In genomic region chr11:3642071-3642951, GRCh38 we compare ENCODE assay signal across 9 cellular contexts. TPM values are rescaled to one million over a fixed set of nuclear protein-coding genes. Genes with fewer than 3 reads are reported as not detected.
A peak's percentile ranks its signal among the peaks of the same experiment; 100 is the strongest.
DNase-seq lines count a peak whose midpoint lies in the region; ATAC-seq, FAIRE-seq and TF ChIP-seq lines count a peak whose summit lies in the region.
"Had no signal": no experiment of that assay in that cellular context is flagged by ENCODE, and none has a peak within 500 bp of the region (broad histone marks: within the 10 kb centered on the region; RNA-seq: fewer than 3 reads in every experiment).

No MANE protein-coding gene starts in this region.

- peak overlapping the region; percentile 62 for H3K4me2 ChIP-seq in endothelial cell of umbilical vein (ENCODE audit: insufficient read depth, low read length)

- dilution Hi-C loops in endothelial cell of umbilical vein (cut with MboI; ENCODE audit: extremely low pct_ligation_motif_present, low sequenced_read_pairs), result no loop called here

- no peaks in the 10 kb centered on the region for H3K79me2 ChIP-seq in endothelial cell of umbilical vein (ENCODE audit: control insufficient read depth, insufficient read depth, low read length)

- no peak for ATAC-seq in GM19023 (IDR thresholded peaks at IDR 0.05; ENCODE audit: unreplicated experiment)

- peaks cover 1% of the 10 kb centered on the region for H3K27me3 Mint-ChIP-seq in mesothelial cell of epicardium (ENCODE audit: low read depth)

- H3K4me1 Mint-ChIP-seq in mesothelial cell of epicardium, result peaks cover 9% of the 10 kb centered on the region

- H3K27me3 ChIP-seq in endothelial cell of umbilical vein (ENCODE audit: control insufficient read depth in 2 of 2, insufficient read depth in 2 of 2, low read length in 2 of 2), result peaks cover 4% of the 10 kb centered on the region in 2 experiments

- H3K27ac Mint-ChIP-seq in mesothelial cell of epicardium, result peak overlapping the region; percentile 80

- CTCF ChIA-PET in endothelial cell of umbilical vein (lab: Charles Lee), result no interaction called here

- TF ChIP-seq CTCF in endothelial cell of umbilical vein (IDR thresholded peaks at IDR 0.05; ENCODE audit: extremely low read depth in 1 of 2, insufficient read depth in 1 of 2, low read depth in 1 of 2, low read length in 2 of 2) (no peak), mesothelial cell of epicardium (IDR thresholded peaks at IDR 0.05; ENCODE audit: unreplicated experiment) (no peak)

- BruUV-seq in endothelial cell of umbilical vein (replicated peaks; lab: Mats Ljungman, UMichigan), result no TSS peak

- peaks cover 5% of the 10 kb centered on the region for H3K4me1 ChIP-seq in endothelial cell of umbilical vein (ENCODE audit: control insufficient read depth, extremely low read depth, insufficient read depth, low read length)

- peak overlapping the region; percentile 26 to 54 (median 28) for H3K4me3 ChIP-seq in endothelial cell of umbilical vein (replicated peaks in 1 of 3; ENCODE audit: insufficient read depth in 1 of 3, low read depth in 1 of 3, low read length in 3 of 3)

- H3K36me3 Mint-ChIP-seq in mesothelial cell of epicardium, result no peaks in the 10 kb centered on the region

- H3K4me3 Mint-ChIP-seq in mesothelial cell of epicardium, result peak overlapping the region; percentile 78

- no peaks in the 10 kb centered on the region for H3K9me1 ChIP-seq in endothelial cell of umbilical vein (replicated peaks; ENCODE audit: control insufficient read depth, extremely low read depth, insufficient read depth, low read length)

- no peaks in the 10 kb centered on the region for H3K9me3 ChIP-seq in endothelial cell of umbilical vein (replicated peaks; ENCODE audit: control insufficient read depth, insufficient read depth, low read length)

- no peak overlapping the region for H3K27ac ChIP-seq in endothelial cell of umbilical vein (ENCODE audit: insufficient read depth, low read depth, low read length)

- peak; percentile 64 for FAIRE-seq in endothelial cell of umbilical vein (lab: Jason Lieb, UNC)

- intact Hi-C loops in endothelial cell of umbilical vein (cut with micrococcal nuclease), result loop anchor here (10.0 kb wide), 1 partner anchor 708 kb away; no protein-coding TSS in a partner anchor

- no peak overlapping the region for H3K9ac ChIP-seq in endothelial cell of umbilical vein (replicated peaks; ENCODE audit: extremely low read depth, insufficient read depth, low read length)

- POLR2A ChIA-PET in endothelial cell of umbilical vein (lab: Charles Lee), result no interaction called here

- H4K20me1 ChIP-seq in endothelial cell of umbilical vein (replicated peaks; ENCODE audit: control insufficient read depth, extremely low read depth, insufficient read depth, low read length), result no peaks in the 10 kb centered on the region

- peaks cover 7% of the 10 kb centered on the region for H3K9me3 Mint-ChIP-seq in mesothelial cell of epicardium

- peak overlapping the region; percentile 18 for H2AFZ ChIP-seq in endothelial cell of umbilical vein (ENCODE audit: low read depth, low read length)

- DNase-seq in NCI-H446 (lab: John Stamatoyannopoulos, UW) (peak; percentile 23 to 84), NCI-H446 treated with DMSO at 0.1 percent for 48 hours (lab: John Stamatoyannopoulos, UW) (no peak), NCI-H526 (lab: John Stamatoyannopoulos, UW) (peak; percentile 95 to 99), endothelial cell of umbilical vein (ENCODE audit: low read depth, low spot score) (peak; percentile 87), mesothelial cell of epicardium (ENCODE audit: low spot score in 2 of 2, unreplicated experiment in 2 of 2) (peak; percentile 78 to 84)
- DNase-seq in activated CD8-positive, alpha-beta memory T cell treated with anti-CD3 and anti-CD28 coated beads, Interleukin-2, amount 50 U/mL, for 24 hours (ENCODE audit: extremely low read depth), result peak; percentile 15
- peak; percentile 16 for DNase-seq in stimulated activated CD8-positive, alpha-beta memory T cell treated with anti-CD3 and anti-CD28 coated beads, Interleukin-15, amount 100 ng/mL, for 24 hours (ENCODE audit: low read depth)
- DNase-seq: DND-41 had no signal

- H3K36me3 ChIP-seq in endothelial cell of umbilical vein (ENCODE audit: control insufficient read depth in 2 of 2, extremely low read depth in 1 of 2, insufficient read depth in 2 of 2, low read length in 2 of 2), result no peaks in the 10 kb centered on the region

- TF ChIP-seq POLR2A in endothelial cell of umbilical vein (IDR thresholded peaks at IDR 0.05; ENCODE audit: low read depth, low read length), result no peak

TF ChIP-seq in endothelial cell of umbilical vein, 7 proteins besides CTCF, POLR2A, EP300 and RAD21:
- TF ChIP-seq EZH2 (IDR thresholded peaks at IDR 0.05; ENCODE audit: borderline replicate concordance, low read depth, low read length, severe bottlenecking) (no peak), POLR2AphosphoS5 (IDR thresholded peaks at IDR 0.05; ENCODE audit: insufficient read depth, low read depth, low read length) (no peak), FOS (IDR thresholded peaks at IDR 0.05; ENCODE audit: borderline replicate concordance, insufficient read depth, low read length) (no peak), GATA2 (IDR thresholded peaks at IDR 0.05; ENCODE audit: insufficient read depth, insufficient read length, low read depth, low read length) (no peak), MYC (IDR thresholded peaks at IDR 0.05; ENCODE audit: low read depth, low read length) (no peak), MAX (IDR thresholded peaks at IDR 0.05; ENCODE audit: insufficient read depth, insufficient read length) (no peak), JUN (IDR thresholded peaks at IDR 0.05; ENCODE audit: borderline replicate concordance, insufficient read depth, insufficient read length, low read depth) (no peak)
TF ChIP-seq in endothelial cell of umbilical vein: peak in this region for 0.

RNA-seq across cellular contexts. Expression of gene ART5, which starts 0.5 kb away (rescaled TPM):
- total RNA-seq in endothelial cell of umbilical vein, result not detected in 2 replicates
- not detected in 2 replicates for polyA plus RNA-seq in endothelial cell of umbilical vein
- not detected in 2 replicates for polyA plus RNA-seq in endothelial cell of umbilical vein (2011; cell fraction: cytosol; rRNA removed)
- not detected in 2 replicates for polyA plus RNA-seq in endothelial cell of umbilical vein (2011; cell fraction: nucleus; rRNA removed)
- polyA plus RNA-seq in endothelial cell of umbilical vein (2012), result not detected in 2 replicates
- polyA minus RNA-seq in endothelial cell of umbilical vein, result not detected in 2 replicates
- not detected for polyA minus RNA-seq in endothelial cell of umbilical vein (2011; cell fraction: cytosol; rRNA and poly(A)+ RNA removed)
- not detected in 2 replicates for polyA minus RNA-seq in endothelial cell of umbilical vein (2011; cell fraction: nucleus; rRNA and poly(A)+ RNA removed)
- 4.5 to 6.1 TPM (median 4.9 TPM) in 3 replicates for total RNA-seq in mesothelial cell of epicardium

RNA-seq across cellular contexts. Expression of gene ART1, which starts 2.6 kb away (rescaled TPM):
- total RNA-seq in endothelial cell of umbilical vein, result not detected in 2 replicates
- not detected in 2 replicates for polyA plus RNA-seq in endothelial cell of umbilical vein
- not detected in 2 replicates for polyA plus RNA-seq in endothelial cell of umbilical vein (2011; cell fraction: cytosol; rRNA removed)
- not detected in 2 replicates for polyA plus RNA-seq in endothelial cell of umbilical vein (2011; cell fraction: nucleus; rRNA removed)
- not detected in 2 replicates for polyA plus RNA-seq in endothelial cell of umbilical vein (2012)
- 0.34 TPM in 1 of 2 replicates, not detected in the other for polyA minus RNA-seq in endothelial cell of umbilical vein
- polyA minus RNA-seq in endothelial cell of umbilical vein (2011; cell fraction: cytosol; rRNA and poly(A)+ RNA removed), result not detected
- not detected in 2 replicates for polyA minus RNA-seq in endothelial cell of umbilical vein (2011; cell fraction: nucleus; rRNA and poly(A)+ RNA removed)
- total RNA-seq in mesothelial cell of epicardium, result not detected in 3 replicates

RNA-seq across cellular contexts. Expression of gene CHRNA10, which starts 28.9 kb away (rescaled TPM):
- total RNA-seq in endothelial cell of umbilical vein, result 1.8 and 3.0 TPM in 2 replicates
- 1.1 and 1.4 TPM in 2 replicates for polyA plus RNA-seq in endothelial cell of umbilical vein
- 0.32 and 0.59 TPM in 2 replicates for polyA plus RNA-seq in endothelial cell of umbilical vein (2011; cell fraction: cytosol; rRNA removed)
- polyA plus RNA-seq in endothelial cell of umbilical vein (2011; cell fraction: nucleus; rRNA removed), result 3.5 and 4.4 TPM in 2 replicates
- polyA plus RNA-seq in endothelial cell of umbilical vein (2012), result 0.33 and 0.52 TPM in 2 replicates
- 0.89 and 2.5 TPM in 2 replicates for polyA minus RNA-seq in endothelial cell of umbilical vein
- not detected for polyA minus RNA-seq in endothelial cell of umbilical vein (2011; cell fraction: cytosol; rRNA and poly(A)+ RNA removed)
- 5.7 and 6.5 TPM in 2 replicates for polyA minus RNA-seq in endothelial cell of umbilical vein (2011; cell fraction: nucleus; rRNA and poly(A)+ RNA removed)
- 2.6 to 2.9 TPM (median 2.9 TPM) in 3 replicates for total RNA-seq in mesothelial cell of epicardium
